ENCODE assay signal across 15 cellular contexts in genomic region chr16:2142942-2143868, GRCh38. TPM values are rescaled to one million over a fixed set of nuclear protein-coding genes. Genes with fewer than 3 reads are reported as not detected.
DNase-seq lines count a peak whose midpoint lies in the region; ATAC-seq and TF ChIP-seq lines count a peak whose summit lies in the region.
"Had no signal": no experiment of that assay in that cellular context is flagged by ENCODE, and none has a peak within 500 bp of the region (broad histone marks: within the 10 kb centered on the region; RNA-seq: fewer than 3 reads in every experiment).

No MANE protein-coding gene starts in this region.

- H3K27ac Mint-ChIP-seq in activated CD8-positive, alpha-beta T cell treated with anti-CD3 and anti-CD28 coated beads for 36 hours: no peak overlapping the region
- H3K27ac Mint-ChIP-seq in nephron progenitor cell: no peak overlapping the region
- H3K27ac Mint-ChIP-seq: activated naive CD4-positive, alpha-beta T cell treated with anti-CD3 and anti-CD28 coated beads, Interleukin-2, amount 10 ng/mL, durations not matched to agents 7 days and 5 days; CD8-positive, alpha-beta T cell; naive thymus-derived CD8-positive, alpha-beta T cell had no signal

- no peaks in the 10 kb centered on the region for H3K36me3 Mint-ChIP-seq in activated CD8-positive, alpha-beta T cell treated with anti-CD3 and anti-CD28 coated beads for 36 hours (ENCODE audit: low read depth)
- H3K36me3 Mint-ChIP-seq in nephron progenitor cell (ENCODE audit: low read depth): peaks cover 5% of the 10 kb centered on the region
- H3K36me3 Mint-ChIP-seq: activated naive CD4-positive, alpha-beta T cell treated with anti-CD3 and anti-CD28 coated beads, Interleukin-2, amount 10 ng/mL, durations not matched to agents 7 days and 5 days; CD8-positive, alpha-beta T cell; naive thymus-derived CD8-positive, alpha-beta T cell had no signal

- ATAC-seq in activated CD8-positive, alpha-beta T cell treated with anti-CD3 and anti-CD28 coated beads for 36 hours: peak; percentile 36
- ATAC-seq in HG03342 (IDR thresholded peaks at IDR 0.05; ENCODE audit: unreplicated experiment): no peak
- ATAC-seq: CD8-positive, alpha-beta T cell; left ventricle myocardium superior; naive thymus-derived CD8-positive, alpha-beta T cell; sciatic nerve had no signal

- H3K4me3 Mint-ChIP-seq in activated CD8-positive, alpha-beta T cell treated with anti-CD3 and anti-CD28 coated beads for 36 hours: no peak overlapping the region
- no peak overlapping the region for H3K4me3 Mint-ChIP-seq in nephron progenitor cell
- H3K4me3 Mint-ChIP-seq: activated naive CD4-positive, alpha-beta T cell treated with anti-CD3 and anti-CD28 coated beads, Interleukin-2, amount 10 ng/mL, durations not matched to agents 7 days and 5 days; CD8-positive, alpha-beta T cell; naive thymus-derived CD8-positive, alpha-beta T cell had no signal

- intact Hi-C loops in activated CD8-positive, alpha-beta T cell treated with anti-CD3 and anti-CD28 coated beads for 36 hours (cut with micrococcal nuclease): no loop called here

- H3K4me1 Mint-ChIP-seq in activated CD8-positive, alpha-beta T cell treated with anti-CD3 and anti-CD28 coated beads for 36 hours (ENCODE audit: low read depth): peaks cover 2% of the 10 kb centered on the region
- peaks cover 18% of the 10 kb centered on the region for H3K4me1 Mint-ChIP-seq in nephron progenitor cell

- peak; percentile 65 for DNase-seq in DMS 273 (lab: John Stamatoyannopoulos, UW; ENCODE audit: unreplicated experiment)
- no peak for DNase-seq in DMS 273 treated with DMSO at 0.1 percent for 48 hours (lab: John Stamatoyannopoulos, UW)
- peak; percentile 74 for DNase-seq in COLO668 (lab: John Stamatoyannopoulos, UW; ENCODE audit: unreplicated experiment)
- peak; percentile 36 for DNase-seq in activated CD8-positive, alpha-beta T cell treated with anti-CD3 and anti-CD28 coated beads for 36 hours
- peak; percentile 68 for DNase-seq in kidney tubule cell (ENCODE audit: low spot score)
- no peak for DNase-seq in activated gamma-delta T cell (lab: John Stamatoyannopoulos, UW)
- DNase-seq in nephron progenitor cell: no peak
- DNase-seq: activated naive CD4-positive, alpha-beta T cell treated with anti-CD3 and anti-CD28 coated beads, Interleukin-2, amount 10 ng/mL, durations not matched to agents 7 days and 5 days; CD8-positive, alpha-beta T cell; left ventricle myocardium superior; naive thymus-derived CD8-positive, alpha-beta T cell; NCI-H226; Peyer's patch had no signal

- CTCF ChIA-PET in activated CD8-positive, alpha-beta T cell treated with anti-CD3 and anti-CD28 coated beads for 36 hours (lab: Charles Lee): interaction anchor here (0.7 kb wide), 1 partner anchor 51 kb away, joined by 3 read pairs; no protein-coding TSS in a partner anchor

- POLR2A ChIA-PET in activated CD8-positive, alpha-beta T cell treated with anti-CD3 and anti-CD28 coated beads for 36 hours (lab: Charles Lee): interaction anchor here (5.1 kb wide), 1 partner anchor 10 kb away, joined by 63 read pairs; the partner anchor contains the start of gene TRAF7

- no peak for TF ChIP-seq CTCF in activated CD8-positive, alpha-beta T cell treated with anti-CD3 and anti-CD28 coated beads for 36 hours (IDR thresholded peaks at IDR 0.05)
- no peak for TF ChIP-seq CTCF in nephron progenitor cell (IDR thresholded peaks at IDR 0.05)

- no peaks in the 10 kb centered on the region for H3K9me3 Mint-ChIP-seq in activated CD8-positive, alpha-beta T cell treated with anti-CD3 and anti-CD28 coated beads for 36 hours
- H3K9me3 Mint-ChIP-seq in nephron progenitor cell: no peaks in the 10 kb centered on the region
- H3K9me3 Mint-ChIP-seq: activated naive CD4-positive, alpha-beta T cell treated with anti-CD3 and anti-CD28 coated beads, Interleukin-2, amount 10 ng/mL, durations not matched to agents 7 days and 5 days; CD8-positive, alpha-beta T cell; naive thymus-derived CD8-positive, alpha-beta T cell had no signal

- no peaks in the 10 kb centered on the region for H3K27me3 Mint-ChIP-seq in activated CD8-positive, alpha-beta T cell treated with anti-CD3 and anti-CD28 coated beads for 36 hours
- peaks cover 9% of the 10 kb centered on the region for H3K27me3 Mint-ChIP-seq in nephron progenitor cell (ENCODE audit: low read depth, poor library complexity)
- H3K27me3 Mint-ChIP-seq: naive thymus-derived CD8-positive, alpha-beta T cell had no signal

RNA-seq across cellular contexts. Expression of gene RAB26, which starts 5.2 kb away (rescaled TPM):
- total RNA-seq in activated CD8-positive, alpha-beta T cell treated with anti-CD3 and anti-CD28 coated beads for 36 hours: under 1 TPM; 0.34 to 0.49 TPM
- total RNA-seq: CD8-positive, alpha-beta T cell; naive thymus-derived CD8-positive, alpha-beta T cell had no signal

RNA-seq across cellular contexts. Expression of gene PKD1, which starts 7.5 kb away (rescaled TPM):
- 10 to 100 TPM; 74.7 to 85.1 TPM for total RNA-seq in activated CD8-positive, alpha-beta T cell treated with anti-CD3 and anti-CD28 coated beads for 36 hours

RNA-seq across cellular contexts. Expression of gene TRAF7, which starts 12.4 kb away (rescaled TPM):
- 10 to 100 TPM; 74.8 to 80.2 TPM for total RNA-seq in activated CD8-positive, alpha-beta T cell treated with anti-CD3 and anti-CD28 coated beads for 36 hours

RNA-seq across cellular contexts. Expression of gene CASKIN1, which starts 53.2 kb away (rescaled TPM):
- total RNA-seq in activated CD8-positive, alpha-beta T cell treated with anti-CD3 and anti-CD28 coated beads for 36 hours: 1 to 10 TPM; 4.4 to 7.2 TPM
- total RNA-seq: Peyer's patch had no signal

Comparison
In these comparisons a context has a peak if more than half of its experiments do, and no peak if none do; other contexts are left out.
1. DNase-seq: peak in DMS 273 (single experiment), COLO668 (single experiment), activated CD8-positive, alpha-beta T cell treated with anti-CD3 and anti-CD28 coated beads for 36 hours (single experiment) and kidney tubule cell (single experiment); none in DMS 273 treated with DMSO at 0.1 percent for 48 hours (single experiment), activated gamma-delta T cell (single experiment) and nephron progenitor cell (single experiment).